Comparison of ENCODE assay signal across 25 cellular contexts in genomic region chr6:137028912-137029311, GRCh38. TPM values are rescaled to one million over a fixed set of nuclear protein-coding genes. Genes with fewer than 3 reads are reported as not detected.
"Had no signal": no experiment of that assay in that cellular context is flagged by ENCODE, and none has a peak within 500 bp of the region (broad histone marks: within the 10 kb centered on the region; RNA-seq: fewer than 3 reads in every experiment).

No MANE protein-coding gene starts in this region.

- H3K4me2 ChIP-seq: neural progenitor cell, smooth muscle cell had no signal

- H2AFZ ChIP-seq: neural progenitor cell, parathyroid adenoma had no signal

- H3K27ac ChIP-seq: coronary artery, gastrocnemius medialis, left lung, neural progenitor cell, parathyroid adenoma, right atrium auricular region, thyroid gland, vagina had no signal

- ATAC-seq: effector memory CD8-positive, alpha-beta T cell; gastrocnemius medialis; left cardiac atrium; left lung; naive thymus-derived CD4-positive, alpha-beta T cell; sciatic nerve; stimulated activated naive CD8-positive, alpha-beta T cell treated with anti-CD3 and anti-CD28 coated beads, Interleukin-15, amount 100 ng/mL, for 72 hours had no signal

- H3K9ac ChIP-seq: neural progenitor cell, parathyroid adenoma had no signal

- H3K4me1 ChIP-seq: gastrocnemius medialis, left lung, neural progenitor cell, right atrium auricular region, thyroid gland had no signal

- DNase-seq: dermis blood vessel endothelial cell; effector memory CD8-positive, alpha-beta T cell; gastrocnemius medialis; head of caudate nucleus; left cardiac atrium; left lung; mesendoderm; midbrain; naive thymus-derived CD4-positive, alpha-beta T cell; stimulated activated CD4-positive, alpha-beta T cell treated with anti-CD3 and anti-CD28 coated beads, Interleukin-12 subunit alpha, Interleukin-12 subunit beta, amount 100 ng/mL, for 4 hours; stimulated activated CD4-positive, alpha-beta T cell treated with anti-CD3 and anti-CD28 coated beads, Interleukin-1b, Interleukin-23, amount 100 ng/mL, for 48 hours; stimulated activated CD4-positive, alpha-beta T cell treated with anti-CD3 and anti-CD28 coated beads, Interleukin-4, amount 100 ng/mL, for 1 hour; stimulated activated CD8-positive, alpha-beta memory T cell treated with anti-CD3 and anti-CD28 coated beads, Interleukin-4, amount 100 ng/mL, for 48 hours; stimulated activated naive CD4-positive, alpha-beta T cell; stimulated activated naive CD8-positive, alpha-beta T cell treated with anti-CD3 and anti-CD28 coated beads, Interleukin-15, amount 100 ng/mL, for 72 hours; thyroid gland; trophoblast cell had no signal

- H3K79me2 ChIP-seq: parathyroid adenoma had no signal

- FAIRE-seq: endometrium had no signal

- H3K4me3 ChIP-seq: coronary artery, gastrocnemius medialis, left lung, neural progenitor cell, right atrium auricular region, smooth muscle cell, thyroid gland, vagina had no signal

- H3K9me3 ChIP-seq: gastrocnemius medialis, left lung, right atrium auricular region, thyroid gland, vagina had no signal

- H3K36me3 ChIP-seq: gastrocnemius medialis, left lung, neural progenitor cell, right atrium auricular region, thyroid gland, vagina had no signal

- H3K27me3 ChIP-seq: neural progenitor cell, right atrium auricular region, thyroid gland, vagina had no signal

RNA-seq across cellular contexts. Expression of gene IL20RA, which starts 15.9 kb away (rescaled TPM):
- total RNA-seq: naive thymus-derived CD4-positive, alpha-beta T cell had no signal
- polyA plus RNA-seq: naive thymus-derived CD4-positive, alpha-beta T cell had no signal
